1 cellular context compared by ENCODE assay signal in genomic region chr9:38027714-38028113, GRCh38.
TF ChIP-seq lines count a peak whose summit lies in the region.

No MANE protein-coding gene starts in this region.

TF ChIP-seq in IMR-90, 13 proteins besides CTCF, POLR2A, EP300 and RAD21 (continued from another document):
- TF ChIP-seq, protein P1, sequence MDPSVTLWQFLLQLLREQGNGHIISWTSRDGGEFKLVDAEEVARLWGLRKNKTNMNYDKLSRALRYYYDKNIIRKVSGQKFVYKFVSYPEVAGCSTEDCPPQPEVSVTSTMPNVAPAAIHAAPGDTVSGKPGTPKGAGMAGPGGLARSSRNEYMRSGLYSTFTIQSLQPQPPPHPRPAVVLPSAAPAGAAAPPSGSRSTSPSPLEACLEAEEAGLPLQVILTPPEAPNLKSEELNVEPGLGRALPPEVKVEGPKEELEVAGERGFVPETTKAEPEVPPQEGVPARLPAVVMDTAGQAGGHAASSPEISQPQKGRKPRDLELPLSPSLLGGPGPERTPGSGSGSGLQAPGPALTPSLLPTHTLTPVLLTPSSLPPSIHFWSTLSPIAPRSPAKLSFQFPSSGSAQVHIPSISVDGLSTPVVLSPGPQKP (IDR thresholded peaks at IDR 0.05; ENCODE audit: borderline replicate concordance, low read depth, low read length): no peak
TF ChIP-seq in IMR-90: peak in this region for 0.
